20 cellular contexts compared by ENCODE assay signal in genomic region chr17:77061711-77062110, GRCh38.
"Had no signal": no experiment of that assay in that cellular context is flagged by ENCODE, and none has a peak within 500 bp of the region (broad histone marks: within the 10 kb centered on the region; RNA-seq: fewer than 3 reads in every experiment).

No MANE protein-coding gene starts in this region.

- H3K4me1 Mint-ChIP-seq: activated naive CD4-positive, alpha-beta T cell treated with anti-CD3 and anti-CD28 coated beads, Interleukin-2, amount 50 U/mL, for 24 hours; mesothelial cell of epicardium; nephron; stimulated activated naive CD8-positive, alpha-beta T cell treated with anti-CD3 and anti-CD28 coated beads, Interleukin-15, amount 100 ng/mL, for 72 hours had no signal

- H3K4me3 Mint-ChIP-seq: activated CD4-positive, alpha-beta T cell treated with anti-CD3 and anti-CD28 coated beads, Interleukin-2, amount 10 ng/mL, durations not matched to agents 7 days and 5 days; activated naive CD4-positive, alpha-beta T cell treated with anti-CD3 and anti-CD28 coated beads, Interleukin-2, amount 50 U/mL, for 24 hours; activated T-cell treated with anti-CD3 and anti-CD28 coated beads, Interleukin-2, amount 50 U/mL, for 72 hours; mesothelial cell of epicardium; nephron; stimulated activated naive CD8-positive, alpha-beta T cell treated with anti-CD3 and anti-CD28 coated beads, Interleukin-15, amount 100 ng/mL, for 72 hours had no signal

- H3K36me3 Mint-ChIP-seq: activated naive CD4-positive, alpha-beta T cell treated with anti-CD3 and anti-CD28 coated beads, Interleukin-2, amount 50 U/mL, for 24 hours; mesothelial cell of epicardium had no signal

- ATAC-seq: activated CD4-positive, CD25-positive, alpha-beta regulatory T cell treated with anti-CD3 and anti-CD28 coated beads, Interleukin-2, amount 50 U/mL, for 24 hours; activated T-cell treated with anti-CD3 and anti-CD28 coated beads, Interleukin-2, amount 50 U/mL, for 72 hours; esophagus mucosa; heart right ventricle; left lung; stimulated activated naive CD8-positive, alpha-beta T cell treated with anti-CD3 and anti-CD28 coated beads, Interleukin-15, amount 100 ng/mL, for 72 hours had no signal

- DNase-seq: activated CD4-positive, alpha-beta T cell treated with anti-CD3 and anti-CD28 coated beads, Interleukin-2, amount 10 ng/mL, durations not matched to agents 7 days and 5 days; activated CD8-positive, alpha-beta memory T cell treated with anti-CD3 and anti-CD28 coated beads, Interleukin-2, amount 50 U/mL, for 4 hours; activated effector memory CD4-positive, alpha-beta T cell treated with anti-CD3 and anti-CD28 coated beads, Interleukin-2, amount 50 U/mL, for 16 hours; activated T-cell treated with anti-CD3 and anti-CD28 coated beads, Interleukin-2, amount 50 U/mL, for 72 hours; cerebellar nuclear complex; cortex of kidney; effector CD4-positive, alpha-beta T cell; heart right ventricle; left lung; right lobe of liver; small intestine; stimulated activated CD4-positive, alpha-beta T cell treated with anti-CD3 and anti-CD28 coated beads, Interleukin-15, amount 100 ng/mL, for 24 hours; stimulated activated CD4-positive, alpha-beta T cell treated with anti-CD3 and anti-CD28 coated beads, Interleukin-2, amount 100 ng/mL, for 48 hours; stimulated activated naive CD8-positive, alpha-beta T cell treated with anti-CD3 and anti-CD28 coated beads, Interleukin-15, amount 100 ng/mL, for 72 hours; transverse colon had no signal

- H3K27ac Mint-ChIP-seq: activated CD4-positive, alpha-beta T cell treated with anti-CD3 and anti-CD28 coated beads, Interleukin-2, amount 10 ng/mL, durations not matched to agents 7 days and 5 days; activated naive CD4-positive, alpha-beta T cell treated with anti-CD3 and anti-CD28 coated beads, Interleukin-2, amount 50 U/mL, for 24 hours; activated T-cell treated with anti-CD3 and anti-CD28 coated beads, Interleukin-2, amount 50 U/mL, for 72 hours; mesothelial cell of epicardium; nephron; stimulated activated naive CD8-positive, alpha-beta T cell treated with anti-CD3 and anti-CD28 coated beads, Interleukin-15, amount 100 ng/mL, for 72 hours had no signal

- H3K9me3 Mint-ChIP-seq: activated CD4-positive, alpha-beta T cell treated with anti-CD3 and anti-CD28 coated beads, Interleukin-2, amount 10 ng/mL, durations not matched to agents 7 days and 5 days; activated naive CD4-positive, alpha-beta T cell treated with anti-CD3 and anti-CD28 coated beads, Interleukin-2, amount 50 U/mL, for 24 hours; activated T-cell treated with anti-CD3 and anti-CD28 coated beads, Interleukin-2, amount 50 U/mL, for 72 hours; mesothelial cell of epicardium; nephron; stimulated activated naive CD8-positive, alpha-beta T cell treated with anti-CD3 and anti-CD28 coated beads, Interleukin-15, amount 100 ng/mL, for 72 hours had no signal
